In the genomic region with DNA sequence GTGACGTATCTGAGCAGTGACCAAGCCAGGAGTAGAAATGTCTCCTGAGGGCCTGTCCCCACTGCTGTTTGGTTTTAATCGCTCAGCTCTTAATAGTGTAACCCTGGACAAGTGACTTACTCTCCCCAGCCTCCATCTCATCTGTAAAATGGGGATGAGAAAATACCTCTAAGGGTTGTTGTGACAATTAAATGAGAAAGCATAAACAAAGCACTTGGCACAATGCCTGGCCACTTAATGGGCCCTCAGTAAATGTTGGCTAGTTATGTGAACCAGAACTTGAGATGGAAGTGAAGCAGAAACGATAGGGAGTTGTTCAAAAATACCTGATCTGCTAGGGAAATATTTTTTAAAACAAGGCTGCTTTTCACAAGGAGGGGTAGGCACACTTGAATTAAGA, we compare ENCODE assay signal across 11 cellular contexts. TPM values are rescaled to one million over a fixed set of nuclear protein-coding genes. Genes with fewer than 3 reads are reported as not detected.
DNase-seq lines count a peak whose midpoint lies in the region; ATAC-seq and TF ChIP-seq lines count a peak whose summit lies in the region.
"Had no signal": no experiment of that assay in that cellular context is flagged by ENCODE, and none has a peak within 500 bp of the region (broad histone marks: within the 10 kb centered on the region; RNA-seq: fewer than 3 reads in every experiment).

No MANE protein-coding gene starts in this region.

- peaks cover 88% of the 10 kb centered on the region for H3K4me1 ChIP-seq in Panc1 (ENCODE audit: control insufficient read depth, insufficient read depth, low read length)
- peaks cover 3% of the 10 kb centered on the region for H3K4me1 ChIP-seq in rectal smooth muscle tissue (ENCODE audit: control insufficient read depth, insufficient read depth, low read length)

- intact Hi-C loops in Panc1 (cut with micrococcal nuclease; ENCODE audit: unreplicated experiment) = loop anchor here (5.0 kb wide), 1 partner anchor 575 kb away; no protein-coding TSS in a partner anchor

- H3K4me3 ChIP-seq in Panc1 (ENCODE audit: low read depth in 2 of 2, low read length in 2 of 2) = no peak overlapping the region
- H3K4me3 ChIP-seq in fibroblast of pulmonary artery (replicated peaks; ENCODE audit: low read depth, low read length) = peak overlapping the region; percentile 51
- H3K4me3 ChIP-seq in rectal smooth muscle tissue (ENCODE audit: low read length) = peak overlapping the region; percentile 57

- ATAC-seq in Panc1 (no peak), esophagus mucosa (no peak)

- DNase-seq in DMS53 (lab: John Stamatoyannopoulos, UW) = peak; percentile 72
- no peak for DNase-seq in Panc1 (ENCODE audit: low read depth, low spot score)
- no peak for DNase-seq in fibroblast of pulmonary artery (ENCODE audit: low read depth)
- no peak for DNase-seq in NOMO-1 treated with DMSO at 0.1 percent for 48 hours (lab: John Stamatoyannopoulos, UW; ENCODE audit: unreplicated experiment)
- DNase-seq in COLO829 (ENCODE audit: low spot score) = no peak
- no peak for DNase-seq in ACHN
- DNase-seq: activated T-cell treated with anti-CD3 and anti-CD28 coated beads, Interleukin-2, amount 50 U/mL, for 1 hour; COR-L47; NK-92 treated with Interleukin-12 subunit alpha and Interleukin-12 subunit beta, amount 100 ng/mL, for 24 hours had no signal

- CTCF ChIA-PET in Panc1 (lab: Charles Lee) = no interaction called here

- H3K27me3 ChIP-seq in Panc1 (ENCODE audit: control insufficient read depth, insufficient read depth, low read length) (no peaks in the 10 kb centered on the region), rectal smooth muscle tissue (ENCODE audit: control insufficient read depth, insufficient read depth, low read length) (no peaks in the 10 kb centered on the region)

- H3K27ac ChIP-seq in Panc1 (ENCODE audit: low read length) (peak overlapping the region; percentile 98), rectal smooth muscle tissue (ENCODE audit: low read depth, low read length) (no peak overlapping the region)

- BruUV-seq in Panc1 (replicated peaks; lab: Mats Ljungman, UMichigan) = no TSS peak

- H3K36me3 ChIP-seq in Panc1 (ENCODE audit: control insufficient read depth, insufficient read depth, low read length) = no peaks in the 10 kb centered on the region; the same call in 1 of the 2 replicates
- no peaks in the 10 kb centered on the region for H3K36me3 ChIP-seq in rectal smooth muscle tissue (ENCODE audit: control insufficient read depth, insufficient read depth, low read length)

- in situ Hi-C loops in Panc1 (cut with HindIII; ENCODE audit: low pct_unique_long_range_greater_than_20kb, low sequenced_read_pairs) (no loop called here), ACHN (cut with HindIII; ENCODE audit: low pct_ligation_motif_present, low pct_unique_long_range_greater_than_20kb, low sequenced_read_pairs) (no loop called here)

- H3K9ac ChIP-seq in rectal smooth muscle tissue (ENCODE audit: low read length) = no peak overlapping the region

- no peak for TF ChIP-seq CTCF in Panc1 (IDR thresholded peaks at IDR 0.05)
- no peak for TF ChIP-seq CTCF in fibroblast of pulmonary artery (IDR thresholded peaks at IDR 0.05; ENCODE audit: low read length, missing control alignments)

- no peaks in the 10 kb centered on the region for H3K9me3 ChIP-seq in Panc1 (ENCODE audit: control insufficient read depth, insufficient read depth, low read depth, low read length)

- POLR2A ChIA-PET in Panc1 (lab: Charles Lee) = no interaction called here

RNA-seq across cellular contexts. Expression of gene HMGA2, which starts 58.2 kb away (rescaled TPM):
- total RNA-seq in Panc1 (2021; ENCODE audit: unreplicated experiment) (61.4 TPM), esophagus mucosa (3.3 TPM)
- polyA plus RNA-seq in Panc1 (2012; ENCODE audit: insufficient read length) = 66.2 TPM

Comparison
In these comparisons a context has a peak if more than half of its experiments do, and no peak if none do; other contexts are left out.
1. H3K4me3 ChIP-seq: peak in fibroblast of pulmonary artery (single experiment) and rectal smooth muscle tissue (single experiment); none in Panc1 (0 of 2).
2. RNA of gene HMGA2, which starts 58.2 kb away (total RNA-seq): 61.4 TPM in Panc1 (single experiment); 3.3 TPM in esophagus mucosa (single experiment); every median in the first group is over 10 times any median in the second.